ENCODE assay signal across 19 cellular contexts in the genomic region with DNA sequence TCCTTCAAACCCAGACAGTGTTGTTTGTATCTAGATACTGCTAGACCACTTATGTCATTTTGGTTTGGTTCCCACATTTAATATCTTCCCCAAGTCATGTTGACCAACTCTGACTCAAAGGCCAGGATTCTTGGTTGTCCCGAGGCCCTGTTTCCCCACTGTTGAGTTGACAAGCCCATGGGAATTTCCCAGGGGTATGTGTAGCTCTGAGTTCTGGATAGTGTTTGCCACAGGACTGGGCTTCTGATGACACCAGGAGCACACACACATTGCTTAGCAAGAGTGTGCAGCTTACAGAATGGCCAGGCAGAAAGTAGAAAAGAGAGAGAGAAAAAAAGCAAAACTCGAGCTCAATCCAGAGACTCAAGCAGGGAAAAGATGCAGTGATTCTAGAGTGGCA.
DNase-seq lines count a peak whose midpoint lies in the region; ATAC-seq and TF ChIP-seq lines count a peak whose summit lies in the region.
"Had no signal": no experiment of that assay in that cellular context is flagged by ENCODE, and none has a peak within 500 bp of the region (broad histone marks: within the 10 kb centered on the region; RNA-seq: fewer than 3 reads in every experiment).

No MANE protein-coding gene starts in this region.

- H3K4me1 ChIP-seq in IMR-90 (ENCODE audit: control insufficient read depth, insufficient read depth, low read length) (peaks cover 34% of the 10 kb centered on the region), esophagus muscularis mucosa (peaks cover 21 to 52% (median 42%) of the 10 kb centered on the region in 4 donors), hepatocyte (ENCODE audit: insufficient read depth) (peaks cover 46% of the 10 kb centered on the region), urinary bladder (ENCODE audit: insufficient read depth) (peaks cover 1% of the 10 kb centered on the region)
- H3K4me1 ChIP-seq: colonic mucosa had no signal

- POLR2A ChIA-PET in IMR-90 (lab: Charles Lee; ENCODE audit: unreplicated experiment), result no interaction called here

- H3K4me2 ChIP-seq in IMR-90 (ENCODE audit: low read depth, low read length) (no peak overlapping the region), hepatocyte (no peak overlapping the region)
- H3K4me2 ChIP-seq: KMS-11 had no signal

- 20% methylated on average over 1 of the region's 2 CpGs; no CpG with 5 or more reads in 1 of the 2 experiments for WGBS in IMR-90 (ENCODE audit: extremely low coverage in 2 of 2, insufficient read length in 1 of 2), 2 experiments
- 84% methylated on average over 2 of the region's 2 CpGs for WGBS in esophagus muscularis mucosa
- WGBS in hepatocyte (ENCODE audit: low lambda C conversion rate, missing lambda C conversion rate), result 72% methylated on average over 2 of the region's 2 CpGs
- 55% methylated on average over 2 of the region's 2 CpGs for WGBS in urinary bladder

- no peak for ATAC-seq in IMR-90 (ENCODE audit: low read depth)
- no peak for ATAC-seq in GM21717 (IDR thresholded peaks at IDR 0.05; ENCODE audit: unreplicated experiment)
- ATAC-seq: activated T-cell treated with anti-CD3 and anti-CD28 coated beads, Interleukin-2, amount 50 U/mL, for 4 hours had no signal

- TF ChIP-seq CTCF in IMR-90 (conservative IDR thresholded peaks at IDR 0.05; ENCODE audit: low read depth, low read length), result no peak
- TF ChIP-seq CTCF in esophagus muscularis mucosa (IDR thresholded peaks at IDR 0.05), result no peak
- TF ChIP-seq CTCF in hepatocyte (IDR thresholded peaks at IDR 0.05; ENCODE audit: poor library complexity), result no peak
- TF ChIP-seq CTCF in Calu3 (IDR thresholded peaks at IDR 0.05; ENCODE audit: unreplicated experiment), result no peak

- 0 out of 2 replicates have a peak, but pooled peaks cover 3% of the 10 kb centered on the region for H4K20me1 ChIP-seq in IMR-90 (ENCODE audit: insufficient read depth, low read length)
- no peaks in the 10 kb centered on the region for H4K20me1 ChIP-seq in hepatocyte (ENCODE audit: insufficient read depth, poor library complexity, severe bottlenecking)

- H3K36me3 ChIP-seq in IMR-90 (ENCODE audit: control insufficient read depth, insufficient read depth, low read length), result no peaks in the 10 kb centered on the region
- H3K36me3 ChIP-seq in esophagus muscularis mucosa, result no peaks in the 10 kb centered on the region
- no peaks in the 10 kb centered on the region for H3K36me3 ChIP-seq in hepatocyte (replicated peaks; ENCODE audit: insufficient read depth, low read depth)
- H3K36me3 ChIP-seq in urinary bladder (ENCODE audit: insufficient read depth), result no peaks in the 10 kb centered on the region
- H3K36me3 ChIP-seq: colonic mucosa, esophagus squamous epithelium, neutrophil, SJSA1 had no signal

- peak; percentile 12; the same call in 1 of the 2 replicates for TF ChIP-seq RAD21 in IMR-90 (IDR thresholded peaks at IDR 0.05; ENCODE audit: low read length)

- H3K79me1 ChIP-seq in IMR-90 (ENCODE audit: low read depth in 1 of 2, low read length in 2 of 2), result no peaks in the 10 kb centered on the region

- H3K4me3 ChIP-seq in IMR-90 (ENCODE audit: insufficient read depth, low read depth, low read length), result no peak overlapping the region
- no peak overlapping the region for H3K4me3 ChIP-seq in esophagus muscularis mucosa
- no peak overlapping the region for H3K4me3 ChIP-seq in hepatocyte
- H3K4me3 ChIP-seq in urinary bladder (ENCODE audit: low read depth, low read length), result no peak overlapping the region
- H3K4me3 ChIP-seq: colonic mucosa, esophagus squamous epithelium, SJSA1, skin epidermis had no signal

- H3K23ac ChIP-seq in IMR-90 (ENCODE audit: low read depth, low read length), result peak overlapping the region; percentile 22; the same call in 1 of the 2 replicates

- H3K27ac Mint-ChIP-seq in Calu3 (ENCODE audit: unreplicated experiment), result no peak overlapping the region

- intact Hi-C loops in IMR-90 (cut with micrococcal nuclease), result loop anchor here (5.0 to 10.0 kb wide), 4 partner anchors 157 to 565 kb away; partner anchors contain the start of genes CKS2, SECISBP2 and SHC3
- intact Hi-C loops in esophagus muscularis mucosa (cut with DNase I), result no loop called here
- intact Hi-C loops in Calu3 (cut with micrococcal nuclease; ENCODE audit: unreplicated experiment), result no loop called here

- peak overlapping the region; percentile 9; the same call in 1 of the 2 replicates for H2BK120ac ChIP-seq in IMR-90 (ENCODE audit: low read depth, low read length)

- no peaks in the 10 kb centered on the region for H3K27me3 ChIP-seq in IMR-90 (ENCODE audit: control insufficient read depth, insufficient read depth, low read length)
- no peaks in the 10 kb centered on the region for H3K27me3 ChIP-seq in esophagus muscularis mucosa
- H3K27me3 ChIP-seq in hepatocyte, result no peaks in the 10 kb centered on the region
- H3K27me3 ChIP-seq: colonic mucosa, esophagus squamous epithelium, neutrophil, SJSA1 had no signal

- CTCF ChIA-PET in IMR-90 (lab: Yijun Ruan, JAX) (no interaction called here), Calu3 (lab: Charles Lee) (interaction anchor here (0.5 kb wide), 1 partner anchor 236 kb away, joined by 3 read pairs; no protein-coding TSS in a partner anchor)

- H3K18ac ChIP-seq in IMR-90 (ENCODE audit: low read depth, low read length), result peak overlapping the region; percentile 10

- H2BK5ac ChIP-seq in IMR-90 (ENCODE audit: low read depth, low read length, poor library complexity, severe bottlenecking), result peak overlapping the region; percentile 92

- dilution Hi-C loops in IMR-90 (cut with HindIII; ENCODE audit: low sequenced_read_pairs, unreplicated experiment), result no loop called here

- no peaks in the 10 kb centered on the region for H3K36me3 Mint-ChIP-seq in Calu3 (ENCODE audit: insufficient read depth, unreplicated experiment)

- no peak overlapping the region for H2AK9ac ChIP-seq in IMR-90 (replicated peaks; ENCODE audit: low read depth, low read length, poor library complexity)

- peaks cover 29% of the 10 kb centered on the region for H3K9me1 ChIP-seq in IMR-90 (ENCODE audit: insufficient read depth, low read length)

- DNase-seq in IMR-90 (peak; percentile 92), esophagus muscularis mucosa (ENCODE audit: extremely low spot score) (peak; percentile 85), hepatocyte (ENCODE audit: low spot score) (peak; percentile 38), Calu3 (no peak)
- DNase-seq in activated CD4-positive, alpha-beta T cell treated with anti-CD3 and anti-CD28 coated beads, Interleukin-2, amount 50 U/mL, for 48 hours, result no peak
- DNase-seq: activated CD4-positive, alpha-beta T cell treated with anti-CD3 and anti-CD28 coated beads, Interleukin-2, amount 50 U/mL, for 1 hour; activated T-cell treated with anti-CD3 and anti-CD28 coated beads, Interleukin-2, amount 50 U/mL, for 4 hours; colonic mucosa; esophagus squamous epithelium; NCI-H1417 treated with DMSO at 0.1 percent for 48 hours; NCI-H345; stimulated activated naive CD4-positive, alpha-beta T cell treated with Interleukin-2 at 50 U/mL for 16 hours; T1000 had no signal

- TF ChIP-seq EP300 in esophagus muscularis mucosa (IDR thresholded peaks at IDR 0.05), result no peak

- H3K9me3 ChIP-seq in IMR-90 (ENCODE audit: control insufficient read depth, insufficient read depth, low read length), result no peaks in the 10 kb centered on the region
- no peaks in the 10 kb centered on the region for H3K9me3 ChIP-seq in esophagus muscularis mucosa
- no peaks in the 10 kb centered on the region for H3K9me3 ChIP-seq in hepatocyte (ENCODE audit: low read depth)
- H3K9me3 ChIP-seq: colonic mucosa, esophagus squamous epithelium, neutrophil, SJSA1 had no signal

- H3K4ac ChIP-seq in IMR-90 (ENCODE audit: low read depth, low read length), result peak overlapping the region; percentile 18

- TF ChIP-seq POLR2A in IMR-90 (IDR thresholded peaks at IDR 0.05; ENCODE audit: low read depth, low read length), result no peak; the same call in 1 of the 2 replicates
- no peak for TF ChIP-seq POLR2A in esophagus muscularis mucosa (IDR thresholded peaks at IDR 0.05; ENCODE audit: low read depth)

- H3K56ac ChIP-seq in IMR-90 (ENCODE audit: extremely low read depth, insufficient read depth, low read length), result no peak overlapping the region

- H3K4me1 Mint-ChIP-seq in Calu3 (ENCODE audit: low read depth, unreplicated experiment), result no peaks in the 10 kb centered on the region

- H3K79me2 ChIP-seq in hepatocyte, result no peaks in the 10 kb centered on the region

- H3K27ac ChIP-seq in IMR-90 (ENCODE audit: insufficient read depth, low read length) (peak overlapping the region; percentile 12; the same call in 1 of the 2 replicates), esophagus muscularis mucosa (replicated peaks in 1 of 4) (peak overlapping the region; percentile 40 to 74 (median 58)), hepatocyte (peak overlapping the region; percentile 86), urinary bladder (ENCODE audit: low read depth) (peak overlapping the region; percentile 26)
- H3K27ac ChIP-seq: colonic mucosa, KMS-11, neutrophil, SJSA1 had no signal

- BruUV-seq in IMR-90 (replicated peaks; lab: Mats Ljungman, UMichigan), result no TSS peak
- no TSS peak for BruUV-seq in Calu3 (replicated peaks; lab: Mats Ljungman, UMichigan)

- H3K4me3 Mint-ChIP-seq in Calu3 (ENCODE audit: low read depth, unreplicated experiment), result no peak overlapping the region
- H3K4me3 Mint-ChIP-seq: activated T-cell treated with anti-CD3 and anti-CD28 coated beads, Interleukin-2, amount 50 U/mL, for 4 hours had no signal

- H2AK5ac ChIP-seq in IMR-90 (ENCODE audit: low read depth, low read length), result peak overlapping the region; percentile 7; the same call in 1 of the 2 replicates

- 0 out of 2 replicates have a peak overlapping the region, but pooled peaks have one; percentile 11 for H2BK20ac ChIP-seq in IMR-90 (ENCODE audit: low read depth, low read length)

- H3K9ac ChIP-seq in IMR-90 (ENCODE audit: low read depth, low read length), result no peak overlapping the region
- H3K9ac ChIP-seq: KMS-11 had no signal

- peaks cover 7% of the 10 kb centered on the region for H3K27me3 Mint-ChIP-seq in Calu3 (ENCODE audit: unreplicated experiment)

- peak overlapping the region; percentile 9; the same call in 1 of the 3 replicates for H2BK15ac ChIP-seq in IMR-90 (ENCODE audit: low read depth, low read length)

- H4K91ac ChIP-seq in IMR-90 (ENCODE audit: insufficient read depth, low read depth, low read length), result no peak overlapping the region; the same call in 1 of the 2 replicates

- in situ Hi-C loops in IMR-90 (cut with MboI; ENCODE audit: low sequenced_read_pairs), result no loop called here

- H3K14ac ChIP-seq in IMR-90 (replicated peaks; ENCODE audit: low read depth, low read length), result peak overlapping the region; percentile 53; the same call in 1 of the 2 replicates

- H4K5ac ChIP-seq in IMR-90 (ENCODE audit: low read depth, low read length), result peak overlapping the region; percentile 24; the same call in 1 of the 2 replicates

- no peaks in the 10 kb centered on the region for H3K9me2 ChIP-seq in hepatocyte (replicated peaks; ENCODE audit: insufficient read depth)

- H4K8ac ChIP-seq in IMR-90 (ENCODE audit: low read depth in 2 of 2, low read length in 2 of 2), result peak overlapping the region in 1 of 2 experiments; percentile 78; a peak in 3 of 4 replicates

- H3K9me3 Mint-ChIP-seq in Calu3 (ENCODE audit: low read depth, unreplicated experiment), result peaks cover 2% of the 10 kb centered on the region
- H3K9me3 Mint-ChIP-seq: activated T-cell treated with anti-CD3 and anti-CD28 coated beads, Interleukin-2, amount 50 U/mL, for 4 hours had no signal

- peak overlapping the region; percentile 65 for H2AFZ ChIP-seq in IMR-90 (replicated peaks; ENCODE audit: low read length, poor library complexity)
- no peak overlapping the region for H2AFZ ChIP-seq in hepatocyte

Comparison
In these comparisons a context has a peak if more than half of its experiments do, and no peak if none do; other contexts are left out.
1. DNase-seq: peak in IMR-90 (single experiment), esophagus muscularis mucosa (single experiment) and hepatocyte (single experiment); none in Calu3 (single experiment) and activated CD4-positive, alpha-beta T cell treated with anti-CD3 and anti-CD28 coated beads, Interleukin-2, amount 50 U/mL, for 48 hours (0 of 2).
2. H3K27ac ChIP-seq: peak in every context shown above with its lines; median percentile 86 in hepatocyte; 58 in esophagus muscularis mucosa; 26 in urinary bladder; 12 in IMR-90.